In genomic region chr7:11457419-11457818, GRCh38 we compare ENCODE assay signal across 28 cellular contexts.
"Had no signal": no experiment of that assay in that cellular context is flagged by ENCODE, and none has a peak within 500 bp of the region (broad histone marks: within the 10 kb centered on the region; RNA-seq: fewer than 3 reads in every experiment).

No MANE protein-coding gene starts in this region.

- H3K36me3 ChIP-seq: ascending aorta had no signal

- H3K4me3 Mint-ChIP-seq: activated CD8-positive, alpha-beta T cell treated with anti-CD3 and anti-CD28 coated beads for 36 hours; activated naive CD4-positive, alpha-beta T cell treated with anti-CD3 and anti-CD28 coated beads, Interleukin-2, amount 50 U/mL, for 24 hours; activated T-helper 1 cell treated with anti-CD3 and anti-CD28 coated beads, Interleukin-12 subunit alpha, Interleukin-12 subunit beta, Interleukin-2, Interleukin-4 antibody, amounts not matched to agents 30 ng/mL and 10 ng/mL and 1 ng/mL, durations not matched to agents 14 hours and 24 hours and 36 hours; T-helper 1 cell treated with Interleukin-12 subunit alpha and Interleukin-12 subunit beta and Interleukin-4 antibody, amounts not matched to agents 30 μg/mL and 1 μg/mL, for 36 hours had no signal

- H3K27me3 Mint-ChIP-seq: activated CD8-positive, alpha-beta T cell treated with anti-CD3 and anti-CD28 coated beads for 36 hours; activated naive CD4-positive, alpha-beta T cell treated with anti-CD3 and anti-CD28 coated beads, Interleukin-2, amount 50 U/mL, for 24 hours had no signal

- H3K9me3 ChIP-seq: ascending aorta, body of pancreas had no signal

- H3K4me3 ChIP-seq: ascending aorta, body of pancreas had no signal

- H3K36me3 Mint-ChIP-seq: activated naive CD4-positive, alpha-beta T cell treated with anti-CD3 and anti-CD28 coated beads, Interleukin-2, amount 50 U/mL, for 24 hours had no signal

- H3K27me3 ChIP-seq: ascending aorta, body of pancreas had no signal

- DNase-seq: activated CD4-positive, alpha-beta T cell treated with anti-CD3 and anti-CD28 coated beads for 4 hours; activated CD8-positive, alpha-beta memory T cell treated with anti-CD3 and anti-CD28 coated beads, Interleukin-2, amount 50 U/mL, for 4 hours; activated CD8-positive, alpha-beta T cell treated with anti-CD3 and anti-CD28 coated beads for 36 hours; activated effector memory CD4-positive, alpha-beta T cell treated with Interleukin-2 at 50 U/mL for 16 hours; activated naive CD4-positive, alpha-beta T cell; activated T-cell treated with anti-CD3 and anti-CD28 coated beads, Interleukin-2, amount 50 U/mL, for 1 hour; amniotic stem cell; body of pancreas; central memory CD4-positive, alpha-beta T cell; Karpas-422; NCI-H1048; NCI-H146; NCI-H187 treated with DMSO at 0.1 percent for 48 hours; NCI-H2081 treated with DMSO at 0.1 percent for 48 hours; NCI-H2171 treated with DMSO at 0.1 percent for 48 hours; NCI-H226; NCI-H510A; NCI-H526 treated with DMSO at 0.1 percent for 48 hours; NK-92 treated with Interleukin-12 subunit alpha and Interleukin-12 subunit beta, amount 100 ng/mL, for 24 hours; OCI-M1; RPMI8226 had no signal

- H3K9me3 Mint-ChIP-seq: activated CD8-positive, alpha-beta T cell treated with anti-CD3 and anti-CD28 coated beads for 36 hours; activated naive CD4-positive, alpha-beta T cell treated with anti-CD3 and anti-CD28 coated beads, Interleukin-2, amount 50 U/mL, for 24 hours; activated T-helper 1 cell treated with anti-CD3 and anti-CD28 coated beads, Interleukin-12 subunit alpha, Interleukin-12 subunit beta, Interleukin-2, Interleukin-4 antibody, amounts not matched to agents 30 ng/mL and 10 ng/mL and 1 ng/mL, durations not matched to agents 14 hours and 24 hours and 36 hours; T-helper 1 cell treated with Interleukin-12 subunit alpha and Interleukin-12 subunit beta and Interleukin-4 antibody, amounts not matched to agents 30 μg/mL and 1 μg/mL, for 36 hours had no signal

- ATAC-seq: activated CD4-positive, CD25-positive, alpha-beta regulatory T cell treated with anti-CD3 and anti-CD28 coated beads, Interleukin-2, amount 50 U/mL, for 24 hours; activated CD8-positive, alpha-beta T cell treated with anti-CD3 and anti-CD28 coated beads for 36 hours; body of pancreas; Panc1; Right ventricle myocardium inferior had no signal

- H3K4me1 Mint-ChIP-seq: activated naive CD4-positive, alpha-beta T cell treated with anti-CD3 and anti-CD28 coated beads, Interleukin-2, amount 50 U/mL, for 24 hours had no signal

- H3K4me1 ChIP-seq: ascending aorta had no signal
